In genomic region chr2:85428343-85428881, GRCh38 we compare ENCODE assay signal across 21 cellular contexts. TPM values are rescaled to one million over a fixed set of nuclear protein-coding genes. Genes with fewer than 3 reads are reported as not detected.
DNase-seq lines count a peak whose midpoint lies in the region; ATAC-seq and TF ChIP-seq lines count a peak whose summit lies in the region.
"Had no signal": no experiment of that assay in that cellular context is flagged by ENCODE, and none has a peak within 500 bp of the region (broad histone marks: within the 10 kb centered on the region; RNA-seq: fewer than 3 reads in every experiment).

No MANE protein-coding gene starts in this region.

- intact Hi-C loops in left lung (cut with DNase I) (loop anchor here in 1 of 2 donors (5.0 kb wide), 1 partner anchor 109 kb away; the partner anchor contains the start of gene MAT2A), Caco-2 (cut with micrococcal nuclease; ENCODE audit: unreplicated experiment) (no loop called here)

- CTCF ChIA-PET in Caco-2 (lab: Charles Lee) = no interaction called here

- H3K9me3 ChIP-seq in left lung = no peaks in the 10 kb centered on the region
- no peaks in the 10 kb centered on the region for H3K9me3 ChIP-seq in Caco-2

- H3K4me3 Mint-ChIP-seq in Caco-2 (ENCODE audit: unreplicated experiment) = no peak overlapping the region
- H3K4me3 Mint-ChIP-seq: activated T-helper 17 cell treated with anti-CD3 and anti-CD28 coated beads, Interleukin-2, amount 50 U/mL, for 72 hours; natural killer cell; T-cell had no signal

- no TSS peak for BruUV-seq in Caco-2 (replicated peaks; lab: Mats Ljungman, UMichigan)

- H3K36me3 ChIP-seq in left lung = no peaks in the 10 kb centered on the region
- no peaks in the 10 kb centered on the region for H3K36me3 ChIP-seq in Caco-2 (ENCODE audit: control insufficient read depth, insufficient read depth, low read length)
- H3K36me3 ChIP-seq: WERI-Rb-1 had no signal

- peak; percentile 53 to 57 for DNase-seq in AML-193 (lab: John Stamatoyannopoulos, UW)
- peak; percentile 41 to 48 for DNase-seq in Kasumi-1 (lab: John Stamatoyannopoulos, UW)
- peak; percentile 80 for DNase-seq in SKM-1 (lab: John Stamatoyannopoulos, UW; ENCODE audit: unreplicated experiment)
- no peak for DNase-seq in left lung
- DNase-seq in Caco-2 = no peak
- DNase-seq in stimulated activated naive CD4-positive, alpha-beta T cell treated with Interleukin-2 at 50 U/mL for 16 hours (lab: John Stamatoyannopoulos, UW) = no peak
- DNase-seq in H4 (ENCODE audit: low spot score) = no peak
- DNase-seq: ACHN; activated CD8-positive, alpha-beta memory T cell treated with anti-CD3 and anti-CD28 coated beads for 24 hours; aorta; KG1; mammary epithelial cell; natural killer cell; NCI-H1694 treated with DMSO at 0.1 percent for 48 hours; NCI-H510A; RPMI8226; T-cell; WERI-Rb-1 had no signal

- H3K9me3 Mint-ChIP-seq in Caco-2 (ENCODE audit: unreplicated experiment) = no peaks in the 10 kb centered on the region
- H3K9me3 Mint-ChIP-seq: activated T-helper 17 cell treated with anti-CD3 and anti-CD28 coated beads, Interleukin-2, amount 50 U/mL, for 72 hours; natural killer cell; T-cell had no signal

- no peaks in the 10 kb centered on the region for H3K36me3 Mint-ChIP-seq in Caco-2 (ENCODE audit: insufficient read depth, unreplicated experiment)
- H3K36me3 Mint-ChIP-seq: natural killer cell, T-cell had no signal

- peaks cover 7% of the 10 kb centered on the region for H3K4me1 Mint-ChIP-seq in Caco-2 (ENCODE audit: low read depth, unreplicated experiment)
- H3K4me1 Mint-ChIP-seq: activated T-helper 17 cell treated with anti-CD3 and anti-CD28 coated beads, Interleukin-2, amount 50 U/mL, for 72 hours had no signal

- peak overlapping the region in 1 of 2 donors; percentile 43 for H3K27ac ChIP-seq in left lung
- H3K27ac ChIP-seq: WERI-Rb-1 had no signal

- H3K4me3 ChIP-seq in left lung (no peak overlapping the region), Caco-2 (ENCODE audit: low read depth, low read length) (no peak overlapping the region)

- H3K27me3 Mint-ChIP-seq in Caco-2 (ENCODE audit: insufficient read depth, unreplicated experiment) = no peaks in the 10 kb centered on the region
- H3K27me3 Mint-ChIP-seq: activated T-helper 17 cell treated with anti-CD3 and anti-CD28 coated beads, Interleukin-2, amount 50 U/mL, for 72 hours; T-cell had no signal

- peaks cover under 1 to 26% of the 10 kb centered on the region in 2 donors for H3K4me1 ChIP-seq in left lung
- no peaks in the 10 kb centered on the region for H3K4me1 ChIP-seq in Caco-2

- H3K27ac Mint-ChIP-seq in Caco-2 (ENCODE audit: unreplicated experiment) = no peak overlapping the region
- H3K27ac Mint-ChIP-seq: activated T-helper 17 cell treated with anti-CD3 and anti-CD28 coated beads, Interleukin-2, amount 50 U/mL, for 72 hours; natural killer cell; T-cell had no signal

- POLR2A ChIA-PET in Caco-2 (lab: Charles Lee) = no interaction called here

- ATAC-seq in left lung = peak; percentile 20
- ATAC-seq in HG02642 (IDR thresholded peaks at IDR 0.05; ENCODE audit: poor library complexity, unreplicated experiment) = no peak
- ATAC-seq: activated T-helper 17 cell treated with anti-CD3 and anti-CD28 coated beads, Interleukin-2, amount 50 U/mL, for 72 hours; natural killer cell; T-cell had no signal

- TF ChIP-seq CTCF in left lung (IDR thresholded peaks at IDR 0.05) = no peak
- TF ChIP-seq CTCF in Caco-2 (IDR thresholded peaks at IDR 0.05; ENCODE audit: insufficient read depth in 1 of 2, low read depth in 1 of 2, low read length in 1 of 2, severe bottlenecking in 1 of 2, unreplicated experiment in 1 of 2) = no peak

- no peaks in the 10 kb centered on the region for H3K27me3 ChIP-seq in left lung
- H3K27me3 ChIP-seq in Caco-2 (replicated peaks; ENCODE audit: control insufficient read depth, insufficient read depth, low read length) = no peaks in the 10 kb centered on the region

RNA-seq across cellular contexts. Expression of gene SH2D6, which starts 9.9 kb away (rescaled TPM):
- under 1 TPM; 0.60 to 0.90 TPM for total RNA-seq in left lung
- 0.51 and 0.88 TPM in 2 replicates for total RNA-seq in Caco-2 (2022)
- not detected in 2 replicates for total RNA-seq in H4 (2014; rRNA removed; shearing (Covaris generic))
- total RNA-seq: aorta, epithelial cell of proximal tubule had no signal

RNA-seq across cellular contexts. Expression of gene CAPG, which starts 18.2 kb away (rescaled TPM):
- total RNA-seq in left lung (100 to 1,000 TPM; 340 to 418 TPM), Caco-2 (2022) (6.2 and 10.0 TPM in 2 replicates)
- total RNA-seq in H4 (2014; rRNA removed; shearing (Covaris generic)) = 286 and 301 TPM in 2 replicates

Comparison
In these comparisons a context has a peak if more than half of its experiments do, and no peak if none do; other contexts are left out.
1. DNase-seq: peak in AML-193 (2 of 2), Kasumi-1 (2 of 2) and SKM-1 (single experiment); none in left lung (0 of 2), Caco-2 (0 of 2), stimulated activated naive CD4-positive, alpha-beta T cell treated with Interleukin-2 at 50 U/mL for 16 hours (single experiment) and H4 (single experiment).
2. RNA of gene CAPG, which starts 18.2 kb away (total RNA-seq): 340 to 418 TPM in left lung and 286 to 301 TPM in H4; 6.2 to 10.0 TPM in Caco-2; every median in the first group is over 10 times any median in the second.